10 cellular contexts compared by ENCODE assay signal in genomic region chr1:113940365-113941244, GRCh38. TPM values are rescaled to one million over a fixed set of nuclear protein-coding genes. Genes with fewer than 3 reads are reported as not detected.
DNase-seq lines count a peak whose midpoint lies in the region; ATAC-seq and TF ChIP-seq lines count a peak whose summit lies in the region.
"Had no signal": no experiment of that assay in that cellular context is flagged by ENCODE, and none has a peak within 500 bp of the region (broad histone marks: within the 10 kb centered on the region; RNA-seq: fewer than 3 reads in every experiment).

No MANE protein-coding gene starts in this region.

- DNase-seq in HL-60 (ENCODE audit: low read depth in 1 of 2, low spot score in 1 of 2) (peak; percentile 90 to 94), NCI-H2081 treated with DMSO at 0.1 percent for 48 hours (lab: John Stamatoyannopoulos, UW) (no peak), foreskin keratinocyte (no peak), NCI-H146 treated with DMSO at 0.1 percent for 48 hours (lab: John Stamatoyannopoulos, UW; ENCODE audit: unreplicated experiment) (no peak)
- peak; percentile 38 for DNase-seq in activated T-cell treated with anti-CD3 and anti-CD28 coated beads, Interleukin-2, amount 50 U/mL, for 1 hour
- DNase-seq: NCI-H510A had no signal

- ATAC-seq in GM18520 (IDR thresholded peaks at IDR 0.05; ENCODE audit: unreplicated experiment) (peak; percentile 60), foreskin keratinocyte (no peak), HG03139 (IDR thresholded peaks at IDR 0.05; ENCODE audit: unreplicated experiment) (no peak)

- no peak overlapping the region for H3K9ac ChIP-seq in rectal smooth muscle tissue (ENCODE audit: low read length)

- TF ChIP-seq CTCF in HL-60 (IDR thresholded peaks at IDR 0.05; ENCODE audit: insufficient read depth, low read length) (no peak), foreskin keratinocyte (conservative IDR thresholded peaks at IDR 0.05) (no peak)

- H3K27me3 ChIP-seq in HL-60 (ENCODE audit: insufficient read depth, poor library complexity, severe bottlenecking) (no peaks in the 10 kb centered on the region), rectal smooth muscle tissue (ENCODE audit: control insufficient read depth, insufficient read depth, low read length) (no peaks in the 10 kb centered on the region), foreskin keratinocyte (no peaks in the 10 kb centered on the region)

- H3K27ac ChIP-seq in HL-60 (replicated peaks) = peak overlapping the region; percentile 81
- H3K27ac ChIP-seq in rectal smooth muscle tissue (ENCODE audit: low read depth, low read length) = no peak overlapping the region
- H3K27ac ChIP-seq in foreskin keratinocyte = no peak overlapping the region
- H3K27ac ChIP-seq: coronary artery had no signal

- H3K4me3 ChIP-seq in HL-60 (replicated peaks; ENCODE audit: insufficient read depth, low read length) (peak overlapping the region; percentile 8; the same call in 1 of the 2 replicates), rectal smooth muscle tissue (ENCODE audit: low read length) (peak overlapping the region; percentile 9)
- H3K4me3 ChIP-seq: coronary artery had no signal

- H3K4me1 ChIP-seq in rectal smooth muscle tissue (ENCODE audit: control insufficient read depth, insufficient read depth, low read length) (no peaks in the 10 kb centered on the region), foreskin keratinocyte (peaks cover 6% of the 10 kb centered on the region)

- peaks cover 11% of the 10 kb centered on the region for H3K36me3 ChIP-seq in rectal smooth muscle tissue (ENCODE audit: control insufficient read depth, insufficient read depth, low read length)

RNA-seq across cellular contexts. Expression of gene HIPK1, which starts 11.5 kb away (rescaled TPM):
- total RNA-seq in foreskin keratinocyte = 25.7 and 27.0 TPM in 2 replicates
- 4.7 and 6.1 TPM in 2 replicates for polyA plus RNA-seq in foreskin keratinocyte

RNA-seq across cellular contexts. Expression of gene DCLRE1B, which starts 35.5 kb away (rescaled TPM):
- total RNA-seq in foreskin keratinocyte = 15.8 and 17.3 TPM in 2 replicates
- polyA plus RNA-seq in foreskin keratinocyte = 7.0 and 9.5 TPM in 2 replicates

RNA-seq across cellular contexts. Expression of gene AP4B1, which starts 36.0 kb away (rescaled TPM):
- 13.7 and 14.7 TPM in 2 replicates for total RNA-seq in foreskin keratinocyte
- 8.7 and 10.1 TPM in 2 replicates for polyA plus RNA-seq in foreskin keratinocyte

RNA-seq across cellular contexts. Expression of gene OLFML3, which starts 38.7 kb away (rescaled TPM):
- total RNA-seq in foreskin keratinocyte = 10.6 and 11.1 TPM in 2 replicates
- polyA plus RNA-seq in foreskin keratinocyte = 13.0 and 14.2 TPM in 2 replicates

RNA-seq across cellular contexts. Expression of gene BCL2L15, which starts 53.2 kb away (rescaled TPM):
- total RNA-seq in foreskin keratinocyte = 0.03 and 0.07 TPM in 2 replicates
- 0.10 and 0.12 TPM in 2 replicates for polyA plus RNA-seq in foreskin keratinocyte

Comparison
In these comparisons a context has a peak if more than half of its experiments do, and no peak if none do; other contexts are left out.
1. DNase-seq: peak in HL-60 (2 of 2) and activated T-cell treated with anti-CD3 and anti-CD28 coated beads, Interleukin-2, amount 50 U/mL, for 1 hour (single experiment); none in NCI-H2081 treated with DMSO at 0.1 percent for 48 hours (single experiment), foreskin keratinocyte (0 of 2) and NCI-H146 treated with DMSO at 0.1 percent for 48 hours (single experiment).